In genomic region chr11:85889676-85890579, GRCh38 we compare ENCODE assay signal across 13 cellular contexts. TPM values are rescaled to one million over a fixed set of nuclear protein-coding genes. Genes with fewer than 3 reads are reported as not detected.
A peak's percentile ranks its signal among the peaks of the same experiment; 100 is the strongest.
DNase-seq lines count a peak whose midpoint lies in the region; ATAC-seq and TF ChIP-seq lines count a peak whose summit lies in the region.
"Had no signal": no experiment of that assay in that cellular context is flagged by ENCODE, and none has a peak within 500 bp of the region (broad histone marks: within the 10 kb centered on the region; RNA-seq: fewer than 3 reads in every experiment).

No MANE protein-coding gene starts in this region.

- no peaks in the 10 kb centered on the region for H3K27me3 ChIP-seq in GM23248 (replicated peaks; ENCODE audit: insufficient read depth)
- H3K27me3 ChIP-seq in parathyroid adenoma (ENCODE audit: control insufficient read depth, insufficient read depth, low read length), result no peaks in the 10 kb centered on the region

- 0 out of 2 replicates have a peak overlapping the region, but pooled peaks have one; percentile 46 for H2AFZ ChIP-seq in GM23248
- H2AFZ ChIP-seq in parathyroid adenoma, result peak overlapping the region; percentile 38

- no peak overlapping the region for H3K4me3 ChIP-seq in GM23248
- H3K4me3 ChIP-seq in parathyroid adenoma (ENCODE audit: low read depth, low read length), result no peak overlapping the region

- H3K9me2 ChIP-seq in GM23248 (ENCODE audit: insufficient read depth), result 0 out of 2 replicates have a peak, but pooled peaks cover 4% of the 10 kb centered on the region

- no peaks in the 10 kb centered on the region for H4K20me1 ChIP-seq in GM23248 (ENCODE audit: insufficient read depth)

- in situ Hi-C loops in GM23248 (cut with MboI), result no loop called here

- H3K4me2 ChIP-seq in GM23248 (ENCODE audit: unreplicated experiment) (peak overlapping the region; percentile 57), parathyroid adenoma (ENCODE audit: low read length) (no peak overlapping the region)

- H3K9ac ChIP-seq in GM23248, result no peak overlapping the region
- H3K9ac ChIP-seq in parathyroid adenoma, result no peak overlapping the region

- peaks cover 40% of the 10 kb centered on the region for H3K4me1 ChIP-seq in GM23248 (ENCODE audit: insufficient read depth)
- H3K4me1 ChIP-seq in parathyroid adenoma, result no peaks in the 10 kb centered on the region

- POLR2A ChIA-PET in RWPE1 (lab: Yijun Ruan, JAX; ENCODE audit: low non-redundant PET), result no interaction called here

- WGBS in GM23248 (ENCODE audit: low coverage in 1 of 2, low lambda C conversion rate in 2 of 2, missing lambda C conversion rate in 2 of 2), 2 experiments, result 72 to 74% methylated on average over 8 of the region's 8 CpGs

- DNase-seq in GM23248, result peak; percentile 88
- peak; percentile 73 for DNase-seq in RWPE1 (ENCODE audit: low spot score)
- peak; percentile 37 for DNase-seq in fibroblast of gingiva (ENCODE audit: low read depth)
- DNase-seq in NCI-H1105 (lab: John Stamatoyannopoulos, UW), result no peak
- DNase-seq in caudate nucleus (lab: John Stamatoyannopoulos, UW), result no peak
- DNase-seq: aorta, GDM1, hypothalamus, occipital lobe, RPMI8226 had no signal

- peaks cover 9% of the 10 kb centered on the region for H3F3A ChIP-seq in GM23248 (ENCODE audit: insufficient read depth)

- TF ChIP-seq CTCF in RWPE1 (conservative IDR thresholded peaks at IDR 0.05; ENCODE audit: low read depth) (no peak), parathyroid adenoma (IDR thresholded peaks at IDR 0.05) (no peak)

- CTCF ChIA-PET in RWPE1 (lab: Yijun Ruan, JAX), result no interaction called here

- ATAC-seq in HG03280 (IDR thresholded peaks at IDR 0.05; ENCODE audit: unreplicated experiment) (no peak), HG03439 (IDR thresholded peaks at IDR 0.05; ENCODE audit: unreplicated experiment) (no peak)

- peak overlapping the region; percentile 22 for H3K27ac ChIP-seq in GM23248
- no peak overlapping the region for H3K27ac ChIP-seq in RWPE1
- H3K27ac ChIP-seq in parathyroid adenoma, result no peak overlapping the region
- no peak overlapping the region for H3K27ac ChIP-seq in caudate nucleus (ENCODE audit: low read depth, low read length)

- H3K79me2 ChIP-seq in GM23248 (ENCODE audit: insufficient read depth), result no peaks in the 10 kb centered on the region
- H3K79me2 ChIP-seq in parathyroid adenoma, result no peaks in the 10 kb centered on the region

- no peaks in the 10 kb centered on the region for H3K36me3 ChIP-seq in GM23248 (ENCODE audit: low read depth)
- no peaks in the 10 kb centered on the region for H3K36me3 ChIP-seq in parathyroid adenoma (ENCODE audit: control insufficient read depth, insufficient read depth, low read length)

- no peaks in the 10 kb centered on the region for H3K9me3 ChIP-seq in GM23248 (ENCODE audit: low read depth)
- no peaks in the 10 kb centered on the region for H3K9me3 ChIP-seq in parathyroid adenoma (ENCODE audit: control insufficient read depth, low read length)

RNA-seq across cellular contexts. Expression of gene CCDC83, which starts 34.7 kb away (rescaled TPM):
- not detected in 2 replicates for total RNA-seq in GM23248 (2014; rRNA removed; shearing (Covaris generic))
- not detected in 2 replicates for polyA plus RNA-seq in GM23248 (2016; fragmentation: Nextera tagmentation; extraction: Ambion mirVana)
- total RNA-seq: aorta, occipital lobe had no signal
- polyA plus RNA-seq: aorta had no signal

Comparison
In these comparisons a context has a peak if more than half of its experiments do, and no peak if none do; other contexts are left out.
1. DNase-seq: peak in GM23248 (single experiment), RWPE1 (single experiment) and fibroblast of gingiva (single experiment); none in NCI-H1105 (single experiment) and caudate nucleus (0 of 61).